Comparison of ENCODE assay signal across 1 cellular context in genomic region chr12:96063046-96063445, GRCh38.
TF ChIP-seq lines count a peak whose summit lies in the region.

No MANE protein-coding gene starts in this region.

TF ChIP-seq in GM23338, 12 proteins besides CTCF, POLR2A, EP300 and RAD21 (continued from another document):
- no peak for TF ChIP-seq ZNF462 (CRISPR knock-in tag; IDR thresholded peaks at IDR 0.05)
- TF ChIP-seq NANOG (IDR thresholded peaks at IDR 0.05; ENCODE audit: borderline replicate concordance), result no peak
